34 cellular contexts compared by ENCODE assay signal in the genomic region with DNA sequence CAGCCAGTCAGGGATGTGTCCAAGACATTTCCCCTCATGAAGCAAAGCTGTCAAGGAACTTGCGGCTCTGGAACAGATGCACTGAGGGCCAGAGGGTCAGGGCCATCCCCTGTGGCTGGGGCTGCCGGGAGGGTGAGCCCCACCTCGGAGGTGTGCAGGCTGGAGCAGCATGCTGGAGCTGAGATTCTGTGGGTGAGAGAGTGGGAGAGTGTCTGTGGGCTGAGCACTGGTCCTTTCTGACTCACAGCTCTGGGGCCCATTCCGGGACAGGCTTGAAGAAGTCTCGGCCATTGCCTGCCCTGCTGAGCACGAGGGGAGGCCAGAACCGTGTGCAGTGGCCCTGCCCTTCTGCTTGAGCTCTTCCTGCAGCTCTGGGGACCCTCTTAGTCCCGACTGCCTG. TPM values are rescaled to one million over a fixed set of nuclear protein-coding genes. Genes with fewer than 3 reads are reported as not detected.
"Had no signal": no experiment of that assay in that cellular context is flagged by ENCODE, and none has a peak within 500 bp of the region (broad histone marks: within the 10 kb centered on the region; RNA-seq: fewer than 3 reads in every experiment).

No MANE protein-coding gene starts in this region.

- H3K4me3 Mint-ChIP-seq: activated naive CD8-positive, alpha-beta T cell; activated T-cell treated with anti-CD3 and anti-CD28 coated beads, Interleukin-2, amount 50 U/mL, for 24 hours; T-cell; T-helper 2 cell treated with Interferon-gamma antibody and Interleukin-4, amounts not matched to agents 5 μg/mL and 100 μg/mL, for 36 hours had no signal

- H3K27me3 ChIP-seq: body of pancreas, cardiac muscle cell, spleen, upper lobe of left lung had no signal

- H3K4me1 Mint-ChIP-seq: T-cell had no signal

- H3K36me3 Mint-ChIP-seq: T-cell had no signal

- H3K9me3 ChIP-seq: body of pancreas, mucosa of descending colon, spleen, thoracic aorta, upper lobe of left lung had no signal

- H3K27ac ChIP-seq: body of pancreas, cardiac muscle cell, spleen, thoracic aorta, upper lobe of left lung, WERI-Rb-1 had no signal

- H3K27ac Mint-ChIP-seq: activated naive CD8-positive, alpha-beta T cell; activated T-cell treated with anti-CD3 and anti-CD28 coated beads, Interleukin-2, amount 50 U/mL, for 24 hours; activated T-helper 2 cell treated with anti-CD3 and anti-CD28 coated beads, Interferon-gamma antibody, Interleukin-2, Interleukin-4, amounts not matched to agents 10 μg/mL and 5 μg/mL and 100 μg/mL, durations not matched to agents 14 hours and 24 hours and 36 hours; T-cell; T-helper 2 cell treated with Interferon-gamma antibody and Interleukin-4, amounts not matched to agents 5 μg/mL and 100 μg/mL, for 36 hours had no signal

- H3K27me3 Mint-ChIP-seq: activated naive CD8-positive, alpha-beta T cell; activated T-cell treated with anti-CD3 and anti-CD28 coated beads, Interleukin-2, amount 50 U/mL, for 24 hours; progenitor cell of endocrine pancreas; T-cell had no signal

- H3K9me3 Mint-ChIP-seq: activated T-cell treated with anti-CD3 and anti-CD28 coated beads, Interleukin-2, amount 50 U/mL, for 24 hours; activated T-helper 2 cell treated with anti-CD3 and anti-CD28 coated beads, Interferon-gamma antibody, Interleukin-2, Interleukin-4, amounts not matched to agents 10 μg/mL and 5 μg/mL and 100 μg/mL, durations not matched to agents 14 hours and 24 hours and 36 hours; T-cell; T-helper 2 cell treated with Interferon-gamma antibody and Interleukin-4, amounts not matched to agents 5 μg/mL and 100 μg/mL, for 36 hours had no signal

- DNase-seq: activated CD4-positive, CD25-positive, alpha-beta regulatory T cell treated with anti-CD3 and anti-CD28 coated beads, Interleukin-2, amount 50 U/mL, for 72 hours; activated CD8-positive, alpha-beta memory T cell treated with anti-CD3 and anti-CD28 coated beads, Interleukin-2, amount 50 U/mL, for 4 hours; activated naive CD4-positive, alpha-beta T cell; activated T-cell treated with anti-CD3 and anti-CD28 coated beads, Interleukin-2, amount 50 U/mL, for 24 hours; amniotic stem cell; body of pancreas; dermis blood vessel endothelial cell; effector CD8-positive, alpha-beta T cell; erythroblast; hypothalamus; islet precursor cell; left cardiac atrium; mesenchymal stem cell; occipital lobe; retina; spleen; stimulated activated CD4-positive, alpha-beta T cell treated with anti-CD3 and anti-CD28 coated beads, Interleukin-4, amount 100 ng/mL, for 1 hour; stimulated activated naive CD4-positive, alpha-beta T cell treated with Interleukin-2 at 50 U/mL for 16 hours; T-cell; upper lobe of left lung; WERI-Rb-1 had no signal

- H3K36me3 ChIP-seq: cardiac muscle cell, thoracic aorta, upper lobe of left lung, WERI-Rb-1 had no signal

- FAIRE-seq: frontal cortex had no signal

- ATAC-seq: body of pancreas, left cardiac atrium, mucosa of descending colon, SK-N-SH treated with all-trans-retinoic acid at 6 μM for 48 hours, T-cell had no signal

- H3K4me3 ChIP-seq: body of pancreas, cardiac muscle cell, mucosa of descending colon, spleen, thoracic aorta, upper lobe of left lung had no signal

RNA-seq across cellular contexts. Expression of gene OMP, which starts 2.1 kb away (rescaled TPM):
- total RNA-seq: activated T-helper 2 cell treated with anti-CD3 and anti-CD28 coated beads, Interferon-gamma antibody, Interleukin-2, Interleukin-4, amounts not matched to agents 10 μg/mL and 5 μg/mL and 100 μg/mL, durations not matched to agents 14 hours and 24 hours and 36 hours; body of pancreas; cardiac muscle cell; chondrocyte; dermis blood vessel endothelial cell; frontal cortex; lower leg skin; occipital lobe; progenitor cell of endocrine pancreas; thoracic aorta had no signal
- polyA plus RNA-seq: cardiac muscle cell, fibroblast of lung, neural cell had no signal

RNA-seq across cellular contexts. Expression of gene MYO7A, which starts 23.3 kb away (rescaled TPM):
- total RNA-seq: chondrocyte had no signal
